In the genomic region with DNA sequence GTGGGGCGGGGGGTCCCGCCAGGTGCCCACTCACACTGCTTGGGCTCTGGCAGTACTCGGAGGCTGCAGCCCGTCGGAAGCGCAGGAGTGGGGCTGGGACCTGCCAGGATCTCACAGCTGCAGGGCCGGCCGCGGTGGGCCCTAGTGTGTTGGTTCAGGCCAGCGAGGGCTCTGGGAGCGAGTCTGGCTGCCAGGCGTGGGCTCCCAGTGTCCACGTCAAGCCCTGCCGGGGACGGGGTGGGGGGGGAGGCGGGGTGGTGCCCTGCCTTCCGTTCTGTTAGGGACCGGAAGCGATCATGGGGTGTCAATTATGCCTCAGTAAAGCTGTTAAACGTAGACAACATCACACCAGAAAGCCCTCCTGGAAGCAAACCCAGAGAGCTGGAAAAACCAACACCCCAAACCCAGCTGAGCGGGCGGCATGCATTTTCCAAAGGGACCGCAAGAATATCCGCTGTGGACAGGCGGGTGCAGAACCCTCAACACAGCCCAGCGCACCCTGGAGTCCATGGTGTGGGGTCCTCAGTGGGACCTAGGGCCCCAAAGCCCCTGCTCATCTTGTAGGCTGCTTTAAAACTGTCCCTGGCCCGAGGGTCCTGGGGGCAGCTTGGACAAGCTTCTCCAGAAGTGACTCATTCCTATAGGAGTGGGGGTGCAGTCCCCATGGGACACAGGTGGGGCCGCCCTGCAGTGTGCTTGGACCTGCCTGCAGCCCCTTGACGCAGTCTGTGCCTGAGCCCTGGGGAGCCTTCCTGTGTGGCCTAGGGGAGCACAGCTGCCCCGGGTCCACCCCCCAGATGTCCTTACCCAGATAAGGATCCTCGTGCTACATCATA, we compare ENCODE assay signal across 10 cellular contexts. TPM values are rescaled to one million over a fixed set of nuclear protein-coding genes. Genes with fewer than 3 reads are reported as not detected.
DNase-seq lines count a peak whose midpoint lies in the region; ATAC-seq, FAIRE-seq and TF ChIP-seq lines count a peak whose summit lies in the region.
"Had no signal": no experiment of that assay in that cellular context is flagged by ENCODE, and none has a peak within 500 bp of the region (broad histone marks: within the 10 kb centered on the region; RNA-seq: fewer than 3 reads in every experiment).

No MANE protein-coding gene starts in this region.

- CTCF ChIA-PET in activated CD8-positive, alpha-beta memory T cell treated with anti-CD3 and anti-CD28 coated beads, Interleukin-2, amount 10 ng/mL, durations not matched to agents 7 days and 5 days (lab: Charles Lee), result no interaction called here
- CTCF ChIA-PET in PC-9 (lab: Charles Lee), result no interaction called here

- ATAC-seq in Right ventricle myocardium superior (ENCODE audit: poor library complexity) (no peak), memory B cell (ENCODE audit: low read depth) (no peak)
- no peak for ATAC-seq in activated CD8-positive, alpha-beta memory T cell treated with anti-CD3 and anti-CD28 coated beads, Interleukin-2, amount 10 ng/mL, durations not matched to agents 7 days and 5 days

- H3K9me3 ChIP-seq in left ventricle myocardium inferior (replicated peaks) (no peaks in the 10 kb centered on the region), vagina (no peaks in the 10 kb centered on the region), PC-9 (ENCODE audit: insufficient read depth, low read depth) (no peaks in the 10 kb centered on the region), Karpas-422 (ENCODE audit: low read length) (no peaks in the 10 kb centered on the region)

- POLR2A ChIA-PET in PC-9 (lab: Charles Lee; ENCODE audit: unreplicated experiment), result no interaction called here

- H3K9me2 ChIP-seq in PC-9 (ENCODE audit: insufficient read depth) (no peaks in the 10 kb centered on the region), Karpas-422 (replicated peaks; ENCODE audit: insufficient read depth, low read length) (no peaks in the 10 kb centered on the region)

- peak overlapping the region; percentile 92 for H3K4me3 ChIP-seq in left ventricle myocardium inferior
- H3K4me3 ChIP-seq in vagina, result peak overlapping the region; percentile 75 to 77
- no peak overlapping the region for H3K4me3 ChIP-seq in PC-9
- no peak overlapping the region for H3K4me3 ChIP-seq in Karpas-422 (ENCODE audit: low read length)

- H3K36me3 Mint-ChIP-seq in activated CD8-positive, alpha-beta memory T cell treated with anti-CD3 and anti-CD28 coated beads, Interleukin-2, amount 10 ng/mL, durations not matched to agents 7 days and 5 days, result no peaks in the 10 kb centered on the region
- H3K36me3 Mint-ChIP-seq in memory B cell, result peaks cover 5% of the 10 kb centered on the region

- H3K79me2 ChIP-seq in PC-9 (ENCODE audit: low read depth) (peaks cover 28% of the 10 kb centered on the region), Karpas-422 (ENCODE audit: low read length) (no peaks in the 10 kb centered on the region)

- H3K27me3 ChIP-seq in left ventricle myocardium inferior (ENCODE audit: low read depth) (no peaks in the 10 kb centered on the region), vagina (no peaks in the 10 kb centered on the region), PC-9 (ENCODE audit: insufficient read depth, low read depth) (no peaks in the 10 kb centered on the region), Karpas-422 (ENCODE audit: low read length) (no peaks in the 10 kb centered on the region)

- H3K4me1 Mint-ChIP-seq in activated CD8-positive, alpha-beta memory T cell treated with anti-CD3 and anti-CD28 coated beads, Interleukin-2, amount 10 ng/mL, durations not matched to agents 7 days and 5 days, result peaks cover 14% of the 10 kb centered on the region
- H3K4me1 Mint-ChIP-seq in memory B cell, result peaks cover 22% of the 10 kb centered on the region

- H4K20me1 ChIP-seq in PC-9 (ENCODE audit: insufficient read depth), result peaks cover 27% of the 10 kb centered on the region
- H4K20me1 ChIP-seq in Karpas-422 (ENCODE audit: insufficient read depth, low read depth, low read length), result peaks cover 32% of the 10 kb centered on the region

- H3K9me3 Mint-ChIP-seq in activated CD8-positive, alpha-beta memory T cell treated with anti-CD3 and anti-CD28 coated beads, Interleukin-2, amount 10 ng/mL, durations not matched to agents 7 days and 5 days (ENCODE audit: low read depth), result no peaks in the 10 kb centered on the region
- no peaks in the 10 kb centered on the region for H3K9me3 Mint-ChIP-seq in memory B cell

- H3K4me1 ChIP-seq in left ventricle myocardium inferior (peaks cover 56% of the 10 kb centered on the region), vagina (peaks cover 66% of the 10 kb centered on the region), PC-9 (replicated peaks; ENCODE audit: insufficient read depth) (peaks cover 6% of the 10 kb centered on the region), Karpas-422 (ENCODE audit: low read length) (peaks cover 15% of the 10 kb centered on the region)

- no peak overlapping the region for H3K27ac ChIP-seq in left ventricle myocardium inferior (replicated peaks)
- no peak overlapping the region for H3K27ac ChIP-seq in vagina
- no peak overlapping the region for H3K27ac ChIP-seq in PC-9
- no peak overlapping the region for H3K27ac ChIP-seq in Karpas-422 (ENCODE audit: low read length)
- H3K27ac ChIP-seq: epithelial cell of prostate had no signal

- no peaks in the 10 kb centered on the region for H3F3A ChIP-seq in PC-9 (ENCODE audit: insufficient read depth, low read depth)

- no peak overlapping the region for H3K4me2 ChIP-seq in PC-9
- H3K4me2 ChIP-seq in Karpas-422 (ENCODE audit: low read depth, low read length, poor library complexity, severe bottlenecking), result no peak overlapping the region

- DNase-seq in left ventricle myocardium inferior (no peak), Right ventricle myocardium superior (no peak), memory B cell (ENCODE audit: low spot score in 2 of 2) (peak in 1 of 2 donors; percentile 16), vagina (ENCODE audit: extremely low spot score in 2 of 2) (peak; percentile 88 to 95), RCC 7860 (ENCODE audit: low spot score) (no peak), PC-9 (no peak), Karpas-422 (no peak)
- peak; percentile 39 for DNase-seq in activated CD8-positive, alpha-beta memory T cell treated with anti-CD3 and anti-CD28 coated beads, Interleukin-2, amount 10 ng/mL, durations not matched to agents 7 days and 5 days
- DNase-seq: NCI-H1092 treated with DMSO at 0.1 percent for 48 hours had no signal

- H2AFZ ChIP-seq in PC-9, result no peak overlapping the region
- no peak overlapping the region for H2AFZ ChIP-seq in Karpas-422 (ENCODE audit: low read length)

- intact Hi-C loops in left ventricle myocardium inferior (cut with micrococcal nuclease), result no loop called here
- intact Hi-C loops in Right ventricle myocardium superior (cut with DNase I), result loop anchor here (5.0 to 10.0 kb wide), 3 partner anchors 85 to 212 kb away; no protein-coding TSS in a partner anchor
- intact Hi-C loops in vagina (cut with DNase I), result loop anchor here (10.0 kb wide), 2 partner anchors 145 to 415 kb away; no protein-coding TSS in a partner anchor
- intact Hi-C loops in PC-9 (cut with micrococcal nuclease; ENCODE audit: unreplicated experiment), result loop anchor here (5.0 to 10.0 kb wide), 4 partner anchors 77 to 435 kb away; a partner anchor contains a TSS

- H3K9ac ChIP-seq in Karpas-422 (ENCODE audit: low read length), result no peak overlapping the region

- H3K4me3 Mint-ChIP-seq in activated CD8-positive, alpha-beta memory T cell treated with anti-CD3 and anti-CD28 coated beads, Interleukin-2, amount 10 ng/mL, durations not matched to agents 7 days and 5 days, result no peak overlapping the region
- peak overlapping the region; percentile 72 for H3K4me3 Mint-ChIP-seq in memory B cell

- H3K36me3 ChIP-seq in left ventricle myocardium inferior, result no peaks in the 10 kb centered on the region
- H3K36me3 ChIP-seq in vagina, result no peaks in the 10 kb centered on the region
- no peaks in the 10 kb centered on the region for H3K36me3 ChIP-seq in PC-9 (ENCODE audit: low read depth)
- H3K36me3 ChIP-seq in Karpas-422 (ENCODE audit: insufficient read depth, low read length), result no peaks in the 10 kb centered on the region

- peaks cover 25% of the 10 kb centered on the region for H3K27me3 Mint-ChIP-seq in activated CD8-positive, alpha-beta memory T cell treated with anti-CD3 and anti-CD28 coated beads, Interleukin-2, amount 10 ng/mL, durations not matched to agents 7 days and 5 days
- H3K27me3 Mint-ChIP-seq in memory B cell, result peaks cover 2% of the 10 kb centered on the region

- BruUV-seq in PC-9 (replicated peaks; lab: Mats Ljungman, UMichigan), result no TSS peak

- TF ChIP-seq CTCF in left ventricle myocardium inferior (IDR thresholded peaks at IDR 0.05; ENCODE audit: borderline replicate concordance), result no peak
- TF ChIP-seq CTCF in vagina (IDR thresholded peaks at IDR 0.05), result no peak
- no peak for TF ChIP-seq CTCF in PC-9 (conservative IDR thresholded peaks at IDR 0.05)

- H3K27ac Mint-ChIP-seq in activated CD8-positive, alpha-beta memory T cell treated with anti-CD3 and anti-CD28 coated beads, Interleukin-2, amount 10 ng/mL, durations not matched to agents 7 days and 5 days, result no peak overlapping the region
- H3K27ac Mint-ChIP-seq in memory B cell, result no peak overlapping the region

- TF ChIP-seq POLR2A in vagina (IDR thresholded peaks at IDR 0.05), result no peak

- no peak for FAIRE-seq in RCC 7860 (lab: Jason Lieb, UNC)

RNA-seq across cellular contexts. Expression of a gene that starts 1.3 kb away (rescaled TPM):
- 26.7 TPM for total RNA-seq in left ventricle myocardium inferior
- total RNA-seq in Right ventricle myocardium superior, result 35.1 TPM
- 1 to 10 TPM; 7.0 to 8.6 TPM for total RNA-seq in activated CD8-positive, alpha-beta memory T cell treated with anti-CD3 and anti-CD28 coated beads, Interleukin-2, amount 10 ng/mL, durations not matched to agents 7 days and 5 days
- 68.5 TPM for total RNA-seq in vagina
- total RNA-seq in PC-9 (2021), result 20.2 and 26.2 TPM in 2 replicates
- 3.3 and 5.9 TPM in 2 replicates for total RNA-seq in Karpas-422 (2014; rRNA removed; shearing (Covaris generic); ENCODE audit: low replicate concordance)

Comparison
In these comparisons a context has a peak if more than half of its experiments do, and no peak if none do; other contexts are left out.
1. DNase-seq: peak in activated CD8-positive, alpha-beta memory T cell treated with anti-CD3 and anti-CD28 coated beads, Interleukin-2, amount 10 ng/mL, durations not matched to agents 7 days and 5 days (single experiment) and vagina (2 of 2); none in left ventricle myocardium inferior (single experiment), Right ventricle myocardium superior (single experiment), RCC 7860 (single experiment), PC-9 (0 of 2) and Karpas-422 (single experiment).
2. H3K4me3 ChIP-seq: peak in left ventricle myocardium inferior (single experiment) and vagina (2 of 2); none in PC-9 (single experiment) and Karpas-422 (single experiment).